29 cellular contexts compared by ENCODE assay signal in genomic region chr12:115461401-115461800, GRCh38.
"Had no signal": no experiment of that assay in that cellular context is flagged by ENCODE, and none has a peak within 500 bp of the region (broad histone marks: within the 10 kb centered on the region; RNA-seq: fewer than 3 reads in every experiment).

No MANE protein-coding gene starts in this region.

- ATAC-seq: activated CD4-positive, CD25-positive, alpha-beta regulatory T cell treated with anti-CD3 and anti-CD28 coated beads, Interleukin-2, amount 50 U/mL, for 24 hours; activated CD8-positive, alpha-beta T cell treated with anti-CD3 and anti-CD28 coated beads for 36 hours; activated naive CD8-positive, alpha-beta T cell treated with anti-CD3 and anti-CD28 coated beads, Interleukin-2, amount 50 U/mL, for 24 hours; body of pancreas; esophagus mucosa; gastrocnemius medialis; heart left ventricle; T-helper 17 cell had no signal

- H3K27me3 ChIP-seq: adrenal gland, body of pancreas, colonic mucosa, gastrocnemius medialis had no signal

- DNase-seq: activated B cell treated with CpG ODN at 0.5 μM for 24 hours; activated CD4-positive, alpha-beta T cell treated with anti-CD3 and anti-CD28 coated beads for 48 hours; activated CD4-positive, alpha-beta T cell treated with anti-CD3 and anti-CD28 coated beads, Interleukin-2, amount 50 U/mL, for 1 hour; activated CD4-positive, alpha-beta T cell treated with anti-CD3 and anti-CD28 coated beads, Interleukin-2, amount 50 U/mL, for 48 hours; activated CD8-positive, alpha-beta memory T cell treated with anti-CD3 and anti-CD28 coated beads for 24 hours; activated CD8-positive, alpha-beta T cell treated with anti-CD3 and anti-CD28 coated beads for 36 hours; activated effector memory CD4-positive, alpha-beta T cell treated with anti-CD3 and anti-CD28 coated beads, Interleukin-2, amount 50 U/mL, for 16 hours; activated naive CD4-positive, alpha-beta T cell treated with anti-CD3 and anti-CD28 coated beads for 36 hours; activated naive CD8-positive, alpha-beta T cell treated with anti-CD3 and anti-CD28 coated beads for 36 hours; activated naive CD8-positive, alpha-beta T cell treated with anti-CD3 and anti-CD28 coated beads, Interleukin-2, amount 50 U/mL, for 24 hours; activated T-cell treated with anti-CD3 and anti-CD28 coated beads, Interleukin-2, amount 50 U/mL, for 1 hour; activated T-cell treated with anti-CD3 and anti-CD28 coated beads, Interleukin-2, amount 50 U/mL, for 48 hours; adrenal gland; amygdala; aorta; body of pancreas; caudate nucleus; colonic mucosa; effector CD8-positive, alpha-beta T cell; foreskin fibroblast; gastrocnemius medialis; glutamatergic neuron; heart left ventricle; T-helper 1 cell; T-helper 17 cell; T1000; WERI-Rb-1 had no signal

- H3K9me3 ChIP-seq: body of pancreas, colonic mucosa had no signal

- H3K27ac ChIP-seq: adrenal gland, body of pancreas, colonic mucosa, gastrocnemius medialis, heart left ventricle, WERI-Rb-1 had no signal

- H3K4me1 ChIP-seq: adrenal gland, body of pancreas, colonic mucosa, gastrocnemius medialis, heart left ventricle had no signal

- H3K36me3 ChIP-seq: adrenal gland, colonic mucosa, gastrocnemius medialis, heart left ventricle, WERI-Rb-1 had no signal

- H3K4me3 ChIP-seq: adrenal gland, body of pancreas, colonic mucosa, heart left ventricle had no signal
